Comparison of ENCODE assay signal across 13 cellular contexts in genomic region chr2:152418688-152419087, GRCh38.
A peak's percentile ranks its signal among the peaks of the same experiment; 100 is the strongest.
DNase-seq lines count a peak whose midpoint lies in the region; ATAC-seq, FAIRE-seq and TF ChIP-seq lines count a peak whose summit lies in the region.
"Had no signal": no experiment of that assay in that cellular context is flagged by ENCODE, and none has a peak within 500 bp of the region (broad histone marks: within the 10 kb centered on the region; RNA-seq: fewer than 3 reads in every experiment).

No MANE protein-coding gene starts in this region.

- H3K9me3 ChIP-seq in psoas muscle = no peaks in the 10 kb centered on the region
- H3K9me3 ChIP-seq in mammary epithelial cell (replicated peaks; ENCODE audit: insufficient read depth, low read length) = no peaks in the 10 kb centered on the region
- H3K9me3 ChIP-seq: right atrium auricular region, uterus had no signal

- H3K27ac ChIP-seq in psoas muscle (peak overlapping the region; percentile 51), mammary epithelial cell (ENCODE audit: insufficient read depth, low read depth, low read length) (no peak overlapping the region)
- H3K27ac ChIP-seq: right atrium auricular region, uterus had no signal

- dilution Hi-C loops in mammary epithelial cell (cut with HindIII; ENCODE audit: low sequenced_read_pairs) = no loop called here

- no peaks in the 10 kb centered on the region for H3K27me3 ChIP-seq in bronchial epithelial cell (ENCODE audit: control insufficient read depth, insufficient read depth, low read length)
- H3K27me3 ChIP-seq in psoas muscle (ENCODE audit: insufficient read depth in 3 of 3, low read length in 2 of 3) = no peaks in the 10 kb centered on the region
- H3K27me3 ChIP-seq in mammary epithelial cell (ENCODE audit: insufficient read depth, low read length) = no peaks in the 10 kb centered on the region
- H3K27me3 ChIP-seq: right atrium auricular region, uterus had no signal

- no TSS peak for BruUV-seq in mammary epithelial cell (replicated peaks; lab: Mats Ljungman, UMichigan)

- DNase-seq in bronchial epithelial cell (ENCODE audit: low read depth) = peak; percentile 29
- DNase-seq in psoas muscle = no peak
- no peak for DNase-seq in NCI-H2081 (lab: John Stamatoyannopoulos, UW)
- no peak for DNase-seq in mammary epithelial cell
- no peak for DNase-seq in NCI-H1417 treated with DMSO at 0.1 percent for 48 hours (lab: John Stamatoyannopoulos, UW)
- DNase-seq: activated CD4-positive, alpha-beta T cell treated with anti-CD3 and anti-CD28 coated beads, Interleukin-2, amount 50 U/mL, for 48 hours; DMS79; effector CD8-positive, alpha-beta T cell; NCI-H774; uterus had no signal

- CTCF ChIA-PET in mammary epithelial cell (lab: Charles Lee; ENCODE audit: low non-redundant PET) = no interaction called here

- H4K20me1 ChIP-seq in mammary epithelial cell (ENCODE audit: insufficient read depth, low read length) = no peaks in the 10 kb centered on the region

- peaks cover 68% of the 10 kb centered on the region for H3K4me1 ChIP-seq in psoas muscle
- peaks cover 54% of the 10 kb centered on the region for H3K4me1 ChIP-seq in mammary epithelial cell (ENCODE audit: insufficient read depth, low read length)

- intact Hi-C loops in psoas muscle (cut with DNase I) = loop anchor here (5.0 to 10.0 kb wide), 3 partner anchors 74 to 234 kb away; no protein-coding TSS in a partner anchor
- intact Hi-C loops in mammary epithelial cell (cut with micrococcal nuclease) = loop anchor here (5.0 kb wide), 1 partner anchor 226 kb away; no protein-coding TSS in a partner anchor

- ATAC-seq in GM19351 (IDR thresholded peaks at IDR 0.05; ENCODE audit: unreplicated experiment) (peak; percentile 52), HG03095 (IDR thresholded peaks at IDR 0.05; ENCODE audit: unreplicated experiment) (peak; percentile 48), psoas muscle (peak in 3 of 4 donors; percentile 56 to 74 (median 65))

- WGBS in psoas muscle, 3 donors = 13 to 59% (median 20%) methylated on average over 3 of the region's 3 CpGs
- 95% methylated on average over 3 of the region's 3 CpGs for WGBS in mammary epithelial cell (ENCODE audit: low coverage, missing lambda C conversion rate)

- H3K79me2 ChIP-seq in mammary epithelial cell (ENCODE audit: insufficient read depth, low read length) = peaks cover 83% of the 10 kb centered on the region

- FAIRE-seq in bronchial epithelial cell (lab: Jason Lieb, UNC) = no peak

- H3K9ac ChIP-seq in mammary epithelial cell (ENCODE audit: insufficient read depth, low read length) = no peak overlapping the region

- in situ Hi-C loops in mammary epithelial cell (cut with MboI; ENCODE audit: low sequenced_read_pairs in 2 of 2) = loop anchor here (10.0 to 25.0 kb wide), 2 partner anchors 224 to 231 kb away; partner anchors contain the start of gene STAM2 (in 1 of the 2)

- H2AFZ ChIP-seq in mammary epithelial cell (ENCODE audit: low read depth, low read length) = no peak overlapping the region

- no peak overlapping the region for H3K4me2 ChIP-seq in mammary epithelial cell (ENCODE audit: insufficient read depth, low read depth, low read length)

- H3K4me3 ChIP-seq in bronchial epithelial cell (ENCODE audit: low read depth, low read length) (no peak overlapping the region), psoas muscle (no peak overlapping the region), mammary epithelial cell (replicated peaks in 1 of 3; ENCODE audit: insufficient read depth in 1 of 3, low read depth in 2 of 3, low read length in 3 of 3) (no peak overlapping the region)
- H3K4me3 ChIP-seq: right atrium auricular region, uterus had no signal

- no peak for TF ChIP-seq CTCF in bronchial epithelial cell (IDR thresholded peaks at IDR 0.05; ENCODE audit: insufficient read depth, low read length, severe bottlenecking)
- no peak for TF ChIP-seq CTCF in psoas muscle (IDR thresholded peaks at IDR 0.05)
- TF ChIP-seq CTCF in mammary epithelial cell (conservative IDR thresholded peaks at IDR 0.05 in 1 of 2, IDR thresholded peaks at IDR 0.05 in 1 of 2; ENCODE audit: extremely low read depth in 1 of 2, insufficient read depth in 1 of 2, low read depth in 1 of 2, low read length in 2 of 2) = no peak

- H3K36me3 ChIP-seq in bronchial epithelial cell (ENCODE audit: control insufficient read depth, insufficient read depth, low read length) (no peaks in the 10 kb centered on the region), psoas muscle (ENCODE audit: insufficient read depth in 1 of 2, low read depth in 1 of 2) (no peaks in the 10 kb centered on the region), mammary epithelial cell (ENCODE audit: insufficient read depth, low read length) (no peaks in the 10 kb centered on the region)
- H3K36me3 ChIP-seq: right atrium auricular region, uterus had no signal
